In genomic region chrX:13377537-13377936, GRCh38 we compare ENCODE assay signal across 9 cellular contexts. TPM values are rescaled to one million over a fixed set of nuclear protein-coding genes. Genes with fewer than 3 reads are reported as not detected.
DNase-seq lines count a peak whose midpoint lies in the region; ATAC-seq and TF ChIP-seq lines count a peak whose summit lies in the region.
"Had no signal": no experiment of that assay in that cellular context is flagged by ENCODE, and none has a peak within 500 bp of the region (broad histone marks: within the 10 kb centered on the region; RNA-seq: fewer than 3 reads in every experiment).

No MANE protein-coding gene starts in this region.

- no peaks in the 10 kb centered on the region for H4K20me1 ChIP-seq in osteoblast (ENCODE audit: insufficient read depth, low read length)

- TF ChIP-seq CTCF in choroid plexus epithelial cell (conservative IDR thresholded peaks at IDR 0.05; ENCODE audit: low read depth, low read length) (no peak), osteoblast (IDR thresholded peaks at IDR 0.05; ENCODE audit: extremely low read depth, low read depth, low read length) (no peak), GM13977 (IDR thresholded peaks at IDR 0.05; ENCODE audit: extremely low read depth, insufficient read depth, missing control alignments) (no peak)

- peak overlapping the region; percentile 52 for H3K4me2 ChIP-seq in osteoblast (ENCODE audit: insufficient read depth, low read length)

- ATAC-seq in GM18868 (IDR thresholded peaks at IDR 0.05; ENCODE audit: unreplicated experiment) (no peak), HG03354 (IDR thresholded peaks at IDR 0.05; ENCODE audit: poor library complexity, severe bottlenecking, unreplicated experiment) (no peak), HG02884 (IDR thresholded peaks at IDR 0.05; ENCODE audit: unreplicated experiment) (no peak)

- H3K36me3 ChIP-seq in osteoblast (ENCODE audit: insufficient read depth, low read length), result no peaks in the 10 kb centered on the region

- H3K27me3 ChIP-seq in osteoblast (ENCODE audit: insufficient read depth, low read length), result no peaks in the 10 kb centered on the region

- H3K9me3 ChIP-seq in osteoblast (ENCODE audit: low read depth, low read length), result no peaks in the 10 kb centered on the region
- H3K9me3 ChIP-seq: mucosa of descending colon had no signal

- H2AFZ ChIP-seq in osteoblast (ENCODE audit: low read length), result no peak overlapping the region

- H3K4me3 ChIP-seq in choroid plexus epithelial cell (ENCODE audit: low read depth, low read length) (no peak overlapping the region), osteoblast (ENCODE audit: insufficient read depth, low read length) (peak overlapping the region; percentile 5)
- H3K4me3 ChIP-seq: mucosa of descending colon had no signal

- H3K4me1 ChIP-seq in osteoblast (ENCODE audit: insufficient read depth, low read length), result peaks cover 64% of the 10 kb centered on the region

- H3K27ac ChIP-seq in osteoblast (ENCODE audit: low read depth, low read length), result peak overlapping the region; percentile 95

- no peaks in the 10 kb centered on the region for H3K79me2 ChIP-seq in osteoblast (ENCODE audit: insufficient read depth, low read length)

- DNase-seq in EH (ENCODE audit: low read depth) (peak; percentile 91), NCI-H524 (lab: John Stamatoyannopoulos, UW) (peak; percentile 99), choroid plexus epithelial cell (ENCODE audit: low read depth) (peak; percentile 79), osteoblast (ENCODE audit: insufficient read length, low spot score, missing footprints) (peak; percentile 66), GM13977 (ENCODE audit: low spot score) (no peak)
- DNase-seq: mucosa of descending colon had no signal

- in situ Hi-C loops in GM13977 (cut with MboI; ENCODE audit: low pct_unique_long_range_greater_than_20kb, low sequenced_read_pairs, unreplicated experiment), result no loop called here

RNA-seq across cellular contexts. Expression of gene ATXN3L, which starts 57.7 kb away (rescaled TPM):
- not detected in 2 replicates for total RNA-seq in osteoblast
- total RNA-seq: mucosa of descending colon had no signal
